Comparison of ENCODE assay signal across 1 cellular context in genomic region chr19:50167314-50167721, GRCh38.
TF ChIP-seq lines count a peak whose summit lies in the region.

No MANE protein-coding gene starts in this region.

TF ChIP-seq in HEK293, 187 proteins besides CTCF, POLR2A, EP300 and RAD21 (continued from another document):
- TF ChIP-seq, protein P1, sequence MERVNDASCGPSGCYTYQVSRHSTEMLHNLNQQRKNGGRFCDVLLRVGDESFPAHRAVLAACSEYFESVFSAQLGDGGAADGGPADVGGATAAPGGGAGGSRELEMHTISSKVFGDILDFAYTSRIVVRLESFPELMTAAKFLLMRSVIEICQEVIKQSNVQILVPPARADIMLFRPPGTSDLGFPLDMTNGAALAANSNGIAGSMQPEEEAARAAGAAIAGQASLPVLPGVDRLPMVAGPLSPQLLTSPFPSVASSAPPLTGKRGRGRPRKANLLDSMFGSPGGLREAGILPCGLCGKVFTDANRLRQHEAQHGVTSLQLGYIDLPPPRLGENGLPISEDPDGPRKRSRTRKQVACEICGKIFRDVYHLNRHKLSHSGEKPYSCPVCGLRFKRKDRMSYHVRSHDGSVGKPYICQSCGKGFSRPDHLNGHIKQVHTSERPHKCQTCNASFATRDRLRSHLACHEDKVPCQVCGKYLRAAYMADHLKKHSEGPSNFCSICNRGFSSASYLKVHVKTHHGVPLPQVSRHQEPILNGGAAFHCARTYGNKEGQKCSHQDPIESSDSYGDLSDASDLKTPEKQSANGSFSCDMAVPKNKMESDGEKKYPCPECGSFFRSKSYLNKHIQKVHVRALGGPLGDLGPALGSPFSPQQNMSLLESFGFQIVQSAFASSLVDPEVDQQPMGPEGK (tag by site-specific recombination; IDR thresholded peaks at IDR 0.05), result no peak; the same call in 1 of the 2 replicates
- peak; percentile 97 for TF ChIP-seq KLF1 (tag by site-specific recombination; IDR thresholded peaks at IDR 0.05)
- peak; percentile 84 for TF ChIP-seq ZFHX2 (tag by site-specific recombination; conservative IDR thresholded peaks at IDR 0.05)
- peak; percentile 52; the same call in 1 of the 2 replicates for TF ChIP-seq ZNF692 (tag by site-specific recombination; IDR thresholded peaks at IDR 0.05)
- TF ChIP-seq ZIC2 (tag by site-specific recombination; IDR thresholded peaks at IDR 0.05), result peak; percentile 75
- peak; percentile 62 for TF ChIP-seq SP7 (tag by site-specific recombination; IDR thresholded peaks at IDR 0.05)
- peak; percentile 99 for TF ChIP-seq ZNF335 (tag by site-specific recombination; conservative IDR thresholded peaks at IDR 0.05)
- TF ChIP-seq GLIS1 (tag by site-specific recombination; IDR thresholded peaks at IDR 0.05), result 0 out of 2 replicates have a peak, but pooled peaks have one; percentile 34
- TF ChIP-seq ZFP69B (tag by site-specific recombination; IDR thresholded peaks at IDR 0.05), result peak; percentile 59; the same call in 1 of the 2 replicates
- TF ChIP-seq KLF16 (tag by site-specific recombination; IDR thresholded peaks at IDR 0.05), result peak; percentile 67; the same call in 1 of the 2 replicates
- TF ChIP-seq YY1 (tag by site-specific recombination; IDR thresholded peaks at IDR 0.05), result no peak
- peak; percentile 58 for TF ChIP-seq SP2 (tag by site-specific recombination; IDR thresholded peaks at IDR 0.05)
- no peak for TF ChIP-seq ZNF529 (tag by site-specific recombination; IDR thresholded peaks at IDR 0.05; ENCODE audit: insufficient replicate concordance)
- TF ChIP-seq PRDM1 (tag by site-specific recombination; IDR thresholded peaks at IDR 0.05), result no peak
- no peak for TF ChIP-seq ZBTB7A (tag by site-specific recombination; IDR thresholded peaks at IDR 0.05; ENCODE audit: low read depth)
- TF ChIP-seq, protein P2, sequence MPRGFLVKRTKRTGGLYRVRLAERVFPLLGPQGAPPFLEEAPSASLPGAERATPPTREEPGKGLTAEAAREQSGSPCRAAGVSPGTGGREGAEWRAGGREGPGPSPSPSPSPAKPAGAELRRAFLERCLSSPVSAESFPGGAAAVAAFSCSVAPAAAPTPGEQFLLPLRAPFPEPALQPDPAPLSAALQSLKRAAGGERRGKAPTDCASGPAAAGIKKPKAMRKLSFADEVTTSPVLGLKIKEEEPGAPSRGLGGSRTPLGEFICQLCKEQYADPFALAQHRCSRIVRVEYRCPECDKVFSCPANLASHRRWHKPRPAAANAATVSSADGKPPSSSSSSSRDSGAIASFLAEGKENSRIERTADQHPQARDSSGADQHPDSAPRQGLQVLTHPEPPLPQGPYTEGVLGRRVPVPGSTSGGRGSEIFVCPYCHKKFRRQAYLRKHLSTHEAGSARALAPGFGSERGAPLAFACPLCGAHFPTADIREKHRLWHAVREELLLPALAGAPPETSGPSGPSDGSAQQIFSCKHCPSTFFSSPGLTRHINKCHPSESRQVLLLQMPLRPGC (tag by site-specific recombination; IDR thresholded peaks at IDR 0.05), result no peak
- TF ChIP-seq ZNF394 (tag by site-specific recombination; IDR thresholded peaks at IDR 0.05; ENCODE audit: borderline replicate concordance), result no peak
- no peak for TF ChIP-seq ZBTB1 (tag by site-specific recombination; IDR thresholded peaks at IDR 0.05)
- TF ChIP-seq ZNF610 (tag by site-specific recombination; IDR thresholded peaks at IDR 0.05; ENCODE audit: borderline replicate concordance), result no peak
- peak; percentile 88 for TF ChIP-seq EGR2 (tag by site-specific recombination; IDR thresholded peaks at IDR 0.05; ENCODE audit: low read depth)
- TF ChIP-seq ZNF510 (tag by site-specific recombination; IDR thresholded peaks at IDR 0.05; ENCODE audit: insufficient replicate concordance), result no peak
- TF ChIP-seq ZNF133 (tag by site-specific recombination; IDR thresholded peaks at IDR 0.05), result no peak
- TF ChIP-seq ZNF664 (tag by site-specific recombination; IDR thresholded peaks at IDR 0.05), result no peak
